Comparison of ENCODE assay signal across 31 cellular contexts in the genomic region with DNA sequence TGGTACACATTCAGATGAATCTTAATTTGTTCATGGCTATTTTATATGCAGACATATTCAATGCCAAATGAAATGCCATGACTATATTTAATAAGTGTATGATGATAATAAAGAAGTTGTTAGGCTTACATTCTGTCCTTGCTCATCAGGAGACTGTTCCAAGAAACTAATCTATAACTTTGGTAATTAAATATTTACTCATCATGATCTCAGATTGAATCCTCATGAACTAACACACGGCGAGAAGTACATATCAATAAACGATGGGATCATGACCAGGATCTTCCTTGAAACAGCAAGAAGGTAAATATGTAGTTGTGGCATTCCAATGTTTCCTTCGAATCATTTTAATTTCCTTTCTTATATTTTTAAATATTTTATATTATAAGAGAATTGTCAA. TPM values are rescaled to one million over a fixed set of nuclear protein-coding genes. Genes with fewer than 3 reads are reported as not detected.
DNase-seq lines count a peak whose midpoint lies in the region; ATAC-seq and TF ChIP-seq lines count a peak whose summit lies in the region.
"Had no signal": no experiment of that assay in that cellular context is flagged by ENCODE, and none has a peak within 500 bp of the region (broad histone marks: within the 10 kb centered on the region; RNA-seq: fewer than 3 reads in every experiment).

No MANE protein-coding gene starts in this region.

- H3K4me2 ChIP-seq in PC-3 (ENCODE audit: low read length) = no peak overlapping the region
- H3K4me2 ChIP-seq: A549; BLaER1; BLaER1 treated with 17β-estradiol and CSF1 and Interleukin-3, amounts not matched to agents 10 nM and 100 nM had no signal

- peak; percentile 71 for ATAC-seq in PC-3
- ATAC-seq in right cardiac atrium = no peak
- ATAC-seq: A549; CD8-positive, alpha-beta T cell had no signal

- DNase-seq in LNCaP clone FGC (ENCODE audit: low read depth) = peak; percentile 95
- DNase-seq in PC-3 = no peak
- DNase-seq in right cardiac atrium = no peak
- no peak for DNase-seq in stimulated activated CD4-positive, alpha-beta T cell treated with anti-CD3 and anti-CD28 coated beads, Interleukin-12 subunit alpha, Interleukin-12 subunit beta, amount 100 ng/mL, for 4 hours
- DNase-seq in NCI-H748 treated with DMSO at 0.1 percent for 48 hours (lab: John Stamatoyannopoulos, UW) = no peak
- no peak for DNase-seq in activated CD4-positive, alpha-beta T cell treated with anti-CD3 and anti-CD28 coated beads for 4 hours
- DNase-seq: 8988T; ACHN; AML-193; BE2C; C1 segment of cervical spinal cord; Caco-2; Calu3; CD4-positive, alpha-beta memory T cell; CD4-positive, alpha-beta T cell; CD4-positive, CD25-positive, alpha-beta regulatory T cell; CD8-positive, alpha-beta memory T cell; CD8-positive, alpha-beta T cell; COR-L47; DMS 273 treated with DMSO at 0.1 percent for 48 hours; DMS153; DMS53; DMS79; DMS79 treated with DMSO at 0.1 percent for 48 hours; DND-41 had no signal

- H3K36me3 ChIP-seq in PC-3 (ENCODE audit: low read depth, low read length) = no peaks in the 10 kb centered on the region
- H3K36me3 ChIP-seq: BE2C; BLaER1; BLaER1 treated with 17β-estradiol and CSF1 and Interleukin-3, amounts not matched to agents 10 nM and 100 nM had no signal

- H3K9me2 ChIP-seq in PC-3 (replicated peaks; ENCODE audit: low read length) = no peaks in the 10 kb centered on the region

- intact Hi-C loops in PC-3 (cut with micrococcal nuclease) = loop anchor here (2.0 to 10.0 kb wide), 3 partner anchors 233 to 417 kb away; partner anchors contain the start of gene F2R
- intact Hi-C loops in right cardiac atrium (cut with DNase I) = loop anchor here in 3 of 4 donors (2.0 to 10.0 kb wide), 4 partner anchors 149 to 413 kb away; no protein-coding TSS in a partner anchor

- POLR2A ChIA-PET in PC-3 (lab: Charles Lee; ENCODE audit: unreplicated experiment) = no interaction called here

- WGBS in right cardiac atrium = 79% methylated on average over 4 of the region's 4 CpGs

- H3K79me2 ChIP-seq in PC-3 (ENCODE audit: low read length) = no peaks in the 10 kb centered on the region

- CTCF ChIA-PET in PC-3 (lab: Charles Lee) = no interaction called here

- H3K4me1 ChIP-seq in PC-3 (ENCODE audit: insufficient read depth, low read length) = peaks cover 4% of the 10 kb centered on the region; the same call in 1 of the 2 replicates
- H3K4me1 ChIP-seq in right cardiac atrium (ENCODE audit: control insufficient read depth, insufficient read depth, low read length) = no peaks in the 10 kb centered on the region
- H3K4me1 ChIP-seq: A549; BE2C; BLaER1; BLaER1 treated with 17β-estradiol and CSF1 and Interleukin-3, amounts not matched to agents 10 nM and 100 nM; Caco-2 had no signal

- H3K9me3 ChIP-seq in PC-3 (ENCODE audit: low read length) (no peaks in the 10 kb centered on the region), right cardiac atrium (ENCODE audit: control insufficient read depth, low read length) (no peaks in the 10 kb centered on the region)
- H3K9me3 ChIP-seq: A549, BE2C, BLaER1 had no signal

- BruUV-seq in PC-3 (replicated peaks; lab: Mats Ljungman, UMichigan) = no TSS peak

- TF ChIP-seq CTCF in C4-2B (conservative IDR thresholded peaks at IDR 0.05) = no peak
- no peak for TF ChIP-seq CTCF in LNCaP clone FGC (IDR thresholded peaks at IDR 0.05; ENCODE audit: control insufficient read depth, extremely low read depth, insufficient read depth)
- TF ChIP-seq CTCF in PC-3 (conservative IDR thresholded peaks at IDR 0.05; ENCODE audit: low read depth, low read length) = no peak
- TF ChIP-seq CTCF in VCaP (conservative IDR thresholded peaks at IDR 0.05) = no peak

- H3K4me3 ChIP-seq in LNCaP clone FGC (ENCODE audit: low read depth, low read length) = no peak overlapping the region
- H3K4me3 ChIP-seq in PC-3 (ENCODE audit: low read length) = no peak overlapping the region
- H3K4me3 ChIP-seq in right cardiac atrium (ENCODE audit: low read length) = no peak overlapping the region
- H3K4me3 ChIP-seq: A549; BLaER1; BLaER1 treated with 17β-estradiol and CSF1 and Interleukin-3, amounts not matched to agents 10 nM and 100 nM had no signal

- no peaks in the 10 kb centered on the region for H3K27me3 ChIP-seq in PC-3 (ENCODE audit: low read length)
- H3K27me3 ChIP-seq in right cardiac atrium (ENCODE audit: control insufficient read depth, insufficient read depth) = no peaks in the 10 kb centered on the region
- H3K27me3 ChIP-seq: BLaER1; BLaER1 treated with 17β-estradiol and CSF1 and Interleukin-3, amounts not matched to agents 10 nM and 100 nM had no signal

- no peaks in the 10 kb centered on the region for H4K20me1 ChIP-seq in PC-3 (ENCODE audit: low read length)
- H4K20me1 ChIP-seq: BLaER1; BLaER1 treated with 17β-estradiol and CSF1 and Interleukin-3, amounts not matched to agents 10 nM and 100 nM had no signal

- H3F3A ChIP-seq in PC-3 (ENCODE audit: low read length, unreplicated experiment) = no peaks in the 10 kb centered on the region

- H2AFZ ChIP-seq in PC-3 (ENCODE audit: low read length) = no peak overlapping the region

- no peak overlapping the region for H3K9ac ChIP-seq in PC-3 (ENCODE audit: low read length)
- H3K9ac ChIP-seq: BLaER1; BLaER1 treated with 17β-estradiol and CSF1 and Interleukin-3, amounts not matched to agents 10 nM and 100 nM had no signal

- H3K27ac ChIP-seq in C4-2B (peak overlapping the region; percentile 89), PC-3 (ENCODE audit: low read length) (no peak overlapping the region), VCaP (peak overlapping the region; percentile 77), right cardiac atrium (ENCODE audit: low read length) (no peak overlapping the region)
- H3K27ac ChIP-seq: 22Rv1; A549; BLaER1; BLaER1 treated with 17β-estradiol and CSF1 and Interleukin-3, amounts not matched to agents 10 nM and 100 nM had no signal

RNA-seq across cellular contexts. Expression of gene AGGF1, which starts 12.5 kb away (rescaled TPM):
- 14.4 and 21.0 TPM in 2 replicates for total RNA-seq in PC-3 (2014; rRNA removed)
- total RNA-seq in right cardiac atrium = 10 to 100 TPM; 11.9 to 14.7 (median 14.6) TPM
- 7.6 TPM for polyA plus RNA-seq in right cardiac atrium

Comparison
In these comparisons a context has a peak if more than half of its experiments do, and no peak if none do; other contexts are left out.
1. H3K27ac ChIP-seq: peak in C4-2B (single experiment) and VCaP (single experiment); none in PC-3 (single experiment) and right cardiac atrium (single experiment).